23 cellular contexts compared by ENCODE assay signal in the genomic region with DNA sequence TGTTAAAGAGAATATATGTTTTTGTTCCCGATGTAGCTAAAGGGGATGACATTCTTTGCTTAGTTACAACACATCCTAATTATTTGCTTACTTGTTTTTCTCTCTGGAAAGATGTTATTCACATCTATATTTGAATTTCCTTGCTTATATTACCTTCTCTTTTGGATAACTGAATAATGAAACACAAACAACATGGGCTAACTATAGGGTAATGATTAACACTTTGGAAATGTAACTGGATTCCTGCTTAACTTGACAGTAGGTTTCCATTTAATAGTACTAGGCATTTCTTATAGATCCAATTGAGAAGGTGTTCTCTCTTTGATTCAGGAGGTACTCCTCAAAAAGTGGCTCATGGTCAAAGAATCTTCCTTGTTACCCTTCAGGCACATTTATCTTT.
DNase-seq lines count a peak whose midpoint lies in the region; ATAC-seq, FAIRE-seq and TF ChIP-seq lines count a peak whose summit lies in the region.
"Had no signal": no experiment of that assay in that cellular context is flagged by ENCODE, and none has a peak within 500 bp of the region (broad histone marks: within the 10 kb centered on the region; RNA-seq: fewer than 3 reads in every experiment).

No MANE protein-coding gene starts in this region.

- no peak overlapping the region; the same call in 1 of the 2 replicates for H3K4me2 ChIP-seq in IMR-90 (ENCODE audit: low read depth, low read length)

- FAIRE-seq in kidney (lab: Jason Lieb, UNC): peak; percentile 89
- FAIRE-seq: HTR-8/SVneo had no signal

- H3K27me3 ChIP-seq in IMR-90 (ENCODE audit: control insufficient read depth, insufficient read depth, low read length): no peaks in the 10 kb centered on the region
- H3K27me3 ChIP-seq: colonic mucosa, heart left ventricle, vagina had no signal

- no peak for TF ChIP-seq POLR2A in IMR-90 (IDR thresholded peaks at IDR 0.05; ENCODE audit: low read depth, low read length)

- H2AK9ac ChIP-seq in IMR-90 (replicated peaks; ENCODE audit: low read depth, low read length, poor library complexity): no peak overlapping the region

- peaks cover 17% of the 10 kb centered on the region for H3K4me1 Mint-ChIP-seq in progenitor cell of endocrine pancreas (ENCODE audit: low read depth)
- H3K4me1 Mint-ChIP-seq in activated CD8-positive, alpha-beta T cell treated with anti-CD3 and anti-CD28 coated beads, Interleukin-2, amount 10 ng/mL, durations not matched to agents 7 days and 5 days (ENCODE audit: low read depth): no peaks in the 10 kb centered on the region
- H3K4me1 Mint-ChIP-seq in natural killer cell: peaks cover 16 to 18% of the 10 kb centered on the region in 2 donors
- H3K4me1 Mint-ChIP-seq: activated CD4-positive, alpha-beta T cell treated with anti-CD3 and anti-CD28 coated beads, Interleukin-2, amount 10 ng/mL, durations not matched to agents 7 days and 5 days; memory B cell had no signal

- H4K91ac ChIP-seq in IMR-90 (ENCODE audit: insufficient read depth, low read depth, low read length): no peak overlapping the region

- in situ Hi-C loops in IMR-90 (cut with MboI; ENCODE audit: low sequenced_read_pairs): no loop called here

- H3K9me1 ChIP-seq in IMR-90 (ENCODE audit: insufficient read depth, low read length): no peaks in the 10 kb centered on the region

- CTCF ChIA-PET in IMR-90 (lab: Yijun Ruan, JAX): interaction anchor here (0.6 kb wide), 1 partner anchor 50 kb away, joined by 3 read pairs; no protein-coding TSS in a partner anchor
- CTCF ChIA-PET in activated CD8-positive, alpha-beta T cell treated with anti-CD3 and anti-CD28 coated beads, Interleukin-2, amount 10 ng/mL, durations not matched to agents 7 days and 5 days (lab: Charles Lee): no interaction called here

- no peak overlapping the region for H2BK5ac ChIP-seq in IMR-90 (ENCODE audit: low read depth, low read length, poor library complexity, severe bottlenecking)

- H3K27ac Mint-ChIP-seq in progenitor cell of endocrine pancreas: peak overlapping the region; percentile 12
- no peak overlapping the region for H3K27ac Mint-ChIP-seq in activated CD8-positive, alpha-beta T cell treated with anti-CD3 and anti-CD28 coated beads, Interleukin-2, amount 10 ng/mL, durations not matched to agents 7 days and 5 days
- no peak overlapping the region for H3K27ac Mint-ChIP-seq in natural killer cell
- H3K27ac Mint-ChIP-seq: activated CD4-positive, alpha-beta T cell treated with anti-CD3 and anti-CD28 coated beads, Interleukin-2, amount 10 ng/mL, durations not matched to agents 7 days and 5 days; activated naive CD4-positive, alpha-beta T cell treated with anti-CD3 and anti-CD28 coated beads for 36 hours; CD4-positive, alpha-beta T cell; memory B cell; T-cell had no signal

- no peaks in the 10 kb centered on the region for H3K27me3 Mint-ChIP-seq in progenitor cell of endocrine pancreas
- H3K27me3 Mint-ChIP-seq in activated CD8-positive, alpha-beta T cell treated with anti-CD3 and anti-CD28 coated beads, Interleukin-2, amount 10 ng/mL, durations not matched to agents 7 days and 5 days (ENCODE audit: low read depth): no peaks in the 10 kb centered on the region
- no peaks in the 10 kb centered on the region for H3K27me3 Mint-ChIP-seq in natural killer cell (ENCODE audit: low read depth in 2 of 2)
- H3K27me3 Mint-ChIP-seq: activated CD4-positive, alpha-beta T cell treated with anti-CD3 and anti-CD28 coated beads, Interleukin-2, amount 10 ng/mL, durations not matched to agents 7 days and 5 days; CD4-positive, alpha-beta T cell; memory B cell; naive thymus-derived CD8-positive, alpha-beta T cell; T-cell had no signal

- H3K9me3 Mint-ChIP-seq in progenitor cell of endocrine pancreas (ENCODE audit: low read depth) (no peaks in the 10 kb centered on the region), natural killer cell (no peaks in the 10 kb centered on the region)
- no peaks in the 10 kb centered on the region for H3K9me3 Mint-ChIP-seq in activated CD8-positive, alpha-beta T cell treated with anti-CD3 and anti-CD28 coated beads, Interleukin-2, amount 10 ng/mL, durations not matched to agents 7 days and 5 days (ENCODE audit: insufficient read depth)
- H3K9me3 Mint-ChIP-seq: activated CD4-positive, alpha-beta T cell treated with anti-CD3 and anti-CD28 coated beads, Interleukin-2, amount 10 ng/mL, durations not matched to agents 7 days and 5 days; activated naive CD4-positive, alpha-beta T cell treated with anti-CD3 and anti-CD28 coated beads for 36 hours; CD4-positive, alpha-beta T cell; memory B cell; T-cell had no signal

- POLR2A ChIA-PET in IMR-90 (lab: Charles Lee; ENCODE audit: unreplicated experiment): no interaction called here
- POLR2A ChIA-PET in activated CD8-positive, alpha-beta T cell treated with anti-CD3 and anti-CD28 coated beads, Interleukin-2, amount 10 ng/mL, durations not matched to agents 7 days and 5 days (lab: Charles Lee): no interaction called here

- H3K14ac ChIP-seq in IMR-90 (replicated peaks; ENCODE audit: low read depth, low read length): no peak overlapping the region

- BruUV-seq in IMR-90 (replicated peaks; lab: Mats Ljungman, UMichigan): no TSS peak

- no peak overlapping the region for H3K4ac ChIP-seq in IMR-90 (ENCODE audit: low read depth, low read length)

- H3K36me3 Mint-ChIP-seq in progenitor cell of endocrine pancreas (ENCODE audit: insufficient read depth) (peaks cover 16% of the 10 kb centered on the region), natural killer cell (peaks cover 22% of the 10 kb centered on the region)
- H3K36me3 Mint-ChIP-seq in activated CD8-positive, alpha-beta T cell treated with anti-CD3 and anti-CD28 coated beads, Interleukin-2, amount 10 ng/mL, durations not matched to agents 7 days and 5 days (ENCODE audit: low read depth): peaks cover 30% of the 10 kb centered on the region

- no peak overlapping the region for H4K5ac ChIP-seq in IMR-90 (ENCODE audit: low read depth, low read length)

- peak; percentile 11 for DNase-seq in EL
- no peak for DNase-seq in IMR-90
- no peak for DNase-seq in kidney
- no peak for DNase-seq in progenitor cell of endocrine pancreas (ENCODE audit: low spot score, unreplicated experiment)
- no peak for DNase-seq in activated CD8-positive, alpha-beta T cell treated with anti-CD3 and anti-CD28 coated beads, Interleukin-2, amount 10 ng/mL, durations not matched to agents 7 days and 5 days
- no peak for DNase-seq in natural killer cell
- DNase-seq: activated CD4-positive, alpha-beta T cell treated with anti-CD3 and anti-CD28 coated beads, Interleukin-2, amount 10 ng/mL, durations not matched to agents 7 days and 5 days; activated naive CD4-positive, alpha-beta T cell treated with anti-CD3 and anti-CD28 coated beads for 36 hours; CD4-positive, alpha-beta T cell; colonic mucosa; DMS79; heart left ventricle; naive thymus-derived CD8-positive, alpha-beta T cell; NCI-H1417 treated with DMSO at 0.1 percent for 48 hours; NCI-H748 treated with DMSO at 0.1 percent for 48 hours; SIG-M5; stimulated activated CD4-positive, alpha-beta T cell treated with anti-CD3 and anti-CD28 coated beads, Interleukin-12 subunit alpha, Interleukin-12 subunit beta, amount 100 ng/mL, for 4 hours; T-cell had no signal

- H3K36me3 ChIP-seq in IMR-90 (ENCODE audit: control insufficient read depth, insufficient read depth, low read length): peaks cover 2% of the 10 kb centered on the region; the same call in 1 of the 2 replicates
- peaks cover 0 to 2% of the 10 kb centered on the region in 2 donors for H3K36me3 ChIP-seq in kidney (ENCODE audit: control insufficient read depth in 1 of 2, insufficient read depth in 2 of 2, low read length in 2 of 2)
- H3K36me3 ChIP-seq: colonic mucosa, vagina had no signal

- H2BK15ac ChIP-seq in IMR-90 (ENCODE audit: low read depth, low read length): no peak overlapping the region

- H3K4me3 ChIP-seq in IMR-90 (ENCODE audit: insufficient read depth, low read depth, low read length) (no peak overlapping the region), kidney (ENCODE audit: low read length in 2 of 2) (no peak overlapping the region)
- H3K4me3 ChIP-seq: colonic mucosa, heart left ventricle, vagina had no signal

- no peak overlapping the region for H3K23ac ChIP-seq in IMR-90 (ENCODE audit: low read depth, low read length)

- H3K56ac ChIP-seq in IMR-90 (ENCODE audit: extremely low read depth, insufficient read depth, low read length): no peak overlapping the region

- TF ChIP-seq RAD21 in IMR-90 (IDR thresholded peaks at IDR 0.05; ENCODE audit: low read length): no peak

- intact Hi-C loops in IMR-90 (cut with micrococcal nuclease) (no loop called here), kidney (cut with DNase I) (no loop called here), natural killer cell (cut with micrococcal nuclease) (no loop called here)

- H2AFZ ChIP-seq in IMR-90 (replicated peaks; ENCODE audit: low read length, poor library complexity): no peak overlapping the region

- peak; percentile 21; the same call in 1 of the 2 replicates for ATAC-seq in IMR-90 (ENCODE audit: low read depth)
- no peak for ATAC-seq in GM18519 (IDR thresholded peaks at IDR 0.05; ENCODE audit: low FRiP score, unreplicated experiment)
- no peak for ATAC-seq in activated CD8-positive, alpha-beta T cell treated with anti-CD3 and anti-CD28 coated beads, Interleukin-2, amount 10 ng/mL, durations not matched to agents 7 days and 5 days
- ATAC-seq in HG03135 (IDR thresholded peaks at IDR 0.05; ENCODE audit: unreplicated experiment): no peak
- no peak for ATAC-seq in natural killer cell
- ATAC-seq: heart left ventricle; naive thymus-derived CD8-positive, alpha-beta T cell; T-cell had no signal

- H3K27ac ChIP-seq in IMR-90 (ENCODE audit: insufficient read depth, low read length) (no peak overlapping the region), kidney (ENCODE audit: low read depth in 2 of 2, low read length in 2 of 2) (no peak overlapping the region)
- H3K27ac ChIP-seq: colonic mucosa, heart left ventricle, vagina had no signal

- H3K9ac ChIP-seq in IMR-90 (ENCODE audit: low read depth, low read length) (no peak overlapping the region), kidney (ENCODE audit: low read length in 2 of 2) (no peak overlapping the region)

- no peak for TF ChIP-seq CTCF in IMR-90 (conservative IDR thresholded peaks at IDR 0.05; ENCODE audit: low read depth, low read length)
- no peak for TF ChIP-seq CTCF in kidney (IDR thresholded peaks at IDR 0.05; ENCODE audit: borderline replicate concordance, extremely low read depth, insufficient read depth)
- TF ChIP-seq CTCF in progenitor cell of endocrine pancreas (IDR thresholded peaks at IDR 0.05; ENCODE audit: unreplicated experiment): no peak
- TF ChIP-seq CTCF in natural killer cell (IDR thresholded peaks at IDR 0.05): no peak

- no CpG with 5 or more reads among the region's 1 CpG for WGBS in IMR-90 (ENCODE audit: extremely low coverage in 2 of 2, insufficient read length in 1 of 2), 2 experiments

- no peak overlapping the region for H2BK20ac ChIP-seq in IMR-90 (ENCODE audit: low read depth, low read length)

- H3K9me3 ChIP-seq in IMR-90 (ENCODE audit: control insufficient read depth, insufficient read depth, low read length) (no peaks in the 10 kb centered on the region), kidney (ENCODE audit: control insufficient read depth in 1 of 2, low read length in 2 of 2) (no peaks in the 10 kb centered on the region)
- H3K9me3 ChIP-seq: colonic mucosa, heart left ventricle, vagina had no signal

- dilution Hi-C loops in IMR-90 (cut with HindIII; ENCODE audit: low sequenced_read_pairs, unreplicated experiment): no loop called here

- H4K8ac ChIP-seq in IMR-90 (ENCODE audit: low read depth in 2 of 2, low read length in 2 of 2): no peak overlapping the region

- H3K4me3 Mint-ChIP-seq in progenitor cell of endocrine pancreas (ENCODE audit: low read depth): no peak overlapping the region
- H3K4me3 Mint-ChIP-seq in activated CD8-positive, alpha-beta T cell treated with anti-CD3 and anti-CD28 coated beads, Interleukin-2, amount 10 ng/mL, durations not matched to agents 7 days and 5 days: no peak overlapping the region
- no peak overlapping the region for H3K4me3 Mint-ChIP-seq in natural killer cell
- H3K4me3 Mint-ChIP-seq: activated CD4-positive, alpha-beta T cell treated with anti-CD3 and anti-CD28 coated beads, Interleukin-2, amount 10 ng/mL, durations not matched to agents 7 days and 5 days; activated naive CD4-positive, alpha-beta T cell treated with anti-CD3 and anti-CD28 coated beads for 36 hours; CD4-positive, alpha-beta T cell; memory B cell; naive thymus-derived CD8-positive, alpha-beta T cell; T-cell had no signal

- H4K20me1 ChIP-seq in IMR-90 (ENCODE audit: insufficient read depth, low read length): no peaks in the 10 kb centered on the region; the same call in 1 of the 2 replicates

- H3K18ac ChIP-seq in IMR-90 (ENCODE audit: low read depth, low read length): no peak overlapping the region

- no peak overlapping the region for H2BK120ac ChIP-seq in IMR-90 (ENCODE audit: low read depth, low read length)

- no peak overlapping the region for H2AK5ac ChIP-seq in IMR-90 (ENCODE audit: low read depth, low read length)

- H3K4me1 ChIP-seq in IMR-90 (ENCODE audit: control insufficient read depth, insufficient read depth, low read length) (no peaks in the 10 kb centered on the region; the same call in 1 of the 2 replicates), kidney (ENCODE audit: control insufficient read depth in 1 of 2, insufficient read depth in 1 of 2, low read depth in 1 of 2, low read length in 2 of 2) (no peaks in the 10 kb centered on the region)
- H3K4me1 ChIP-seq: colonic mucosa, vagina had no signal

- H3K79me1 ChIP-seq in IMR-90 (ENCODE audit: low read depth in 1 of 2, low read length in 2 of 2): peaks cover 7 to 13% of the 10 kb centered on the region in 2 experiments; a peak in 3 of 4 replicates
